ENCODE assay signal across 10 cellular contexts in the genomic region with DNA sequence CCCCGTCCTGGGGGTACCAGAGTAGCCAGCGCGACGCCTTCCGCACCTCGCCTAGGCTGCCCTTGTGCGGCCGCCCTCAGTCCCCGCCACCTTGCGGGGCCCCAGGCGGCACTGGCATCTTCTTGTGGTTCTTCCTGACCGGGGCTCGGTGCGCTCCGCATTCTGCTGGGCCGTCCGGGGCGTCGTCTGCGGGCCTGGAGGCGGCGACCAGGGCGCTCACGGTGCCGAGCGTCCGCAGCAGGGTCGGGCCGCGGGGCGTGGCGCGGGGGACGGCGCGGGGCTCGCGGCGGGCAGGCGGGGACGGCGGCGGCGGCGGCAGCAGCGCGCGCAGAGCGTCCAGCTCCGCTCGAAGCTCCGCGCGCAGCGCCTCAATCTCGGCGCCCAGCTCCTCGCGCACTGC. TPM values are rescaled to one million over a fixed set of nuclear protein-coding genes. Genes with fewer than 3 reads are reported as not detected.
"Had no signal": no experiment of that assay in that cellular context is flagged by ENCODE, and none has a peak within 500 bp of the region (broad histone marks: within the 10 kb centered on the region; RNA-seq: fewer than 3 reads in every experiment).

No MANE protein-coding gene starts in this region.

RNA-seq across cellular contexts. Expression of a gene that starts 23.0 kb away (rescaled TPM):
- total RNA-seq: left colon, left ventricle myocardium inferior, mononuclear cell, sciatic nerve, skeletal muscle tissue, smooth muscle cell, tibial nerve, ureter had no signal
- polyA plus RNA-seq: ovary, right cardiac atrium had no signal
